ENCODE assay signal across 21 cellular contexts in the genomic region with DNA sequence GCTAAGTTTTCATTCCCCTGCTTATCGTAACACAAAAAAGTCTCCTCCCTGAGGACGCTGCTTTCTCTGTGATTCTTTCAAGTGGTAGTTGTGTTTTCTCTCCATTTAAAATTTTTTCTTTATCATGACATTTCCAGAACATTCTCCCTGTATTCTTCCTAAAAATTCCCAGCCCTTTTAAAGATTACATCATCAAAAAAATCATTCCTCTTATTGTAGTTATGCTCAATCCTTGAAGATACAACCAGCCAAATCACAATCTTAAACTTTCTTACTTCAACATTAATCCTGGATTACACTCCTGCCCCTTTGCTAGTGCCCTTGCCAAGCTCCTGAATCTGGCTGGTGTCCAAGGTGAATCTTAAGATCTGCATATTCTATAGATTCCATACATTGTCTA.
DNase-seq lines count a peak whose midpoint lies in the region; ATAC-seq, FAIRE-seq and TF ChIP-seq lines count a peak whose summit lies in the region.
"Had no signal": no experiment of that assay in that cellular context is flagged by ENCODE, and none has a peak within 500 bp of the region (broad histone marks: within the 10 kb centered on the region; RNA-seq: fewer than 3 reads in every experiment).

No MANE protein-coding gene starts in this region.

- H3K36me3 ChIP-seq in HEK293 (ENCODE audit: control insufficient read depth in 2 of 2, insufficient read depth in 1 of 2, low read length in 2 of 2), result no peaks in the 10 kb centered on the region
- H3K36me3 ChIP-seq in astrocyte (ENCODE audit: insufficient read depth, low read length), result no peaks in the 10 kb centered on the region
- H3K36me3 ChIP-seq in H1 (ENCODE audit: control insufficient read depth in 2 of 4, insufficient read depth in 4 of 4, low read length in 3 of 4), result no peaks in the 10 kb centered on the region
- H3K36me3 ChIP-seq: BE2C had no signal

- no peak overlapping the region for H4K8ac ChIP-seq in H1 (ENCODE audit: extremely low read depth, insufficient read depth, low read length)

- no peak overlapping the region for H3K27ac Mint-ChIP-seq in astrocyte (ENCODE audit: unreplicated experiment)
- H3K27ac Mint-ChIP-seq: CD4-positive, CD25-positive, alpha-beta regulatory T cell; HFFc6 had no signal

- no peaks in the 10 kb centered on the region for H3K4me1 ChIP-seq in HEK293 (ENCODE audit: control insufficient read depth, insufficient read depth, low read length)
- no peaks in the 10 kb centered on the region for H3K4me1 ChIP-seq in astrocyte (ENCODE audit: insufficient read depth, low read length)
- no peaks in the 10 kb centered on the region for H3K4me1 ChIP-seq in H1 (replicated peaks in 1 of 4; ENCODE audit: control insufficient read depth in 3 of 4, insufficient read depth in 4 of 4, low read length in 3 of 4)
- H3K4me1 ChIP-seq: BE2C had no signal

- H3K9me3 ChIP-seq in HEK293 (ENCODE audit: control insufficient read depth, insufficient read depth, low read depth, low read length) (no peaks in the 10 kb centered on the region), astrocyte (ENCODE audit: insufficient read depth, low read depth, low read length) (no peaks in the 10 kb centered on the region), H1 (ENCODE audit: insufficient read depth in 2 of 2, low read depth in 1 of 2, low read length in 1 of 2) (no peaks in the 10 kb centered on the region)
- H3K9me3 ChIP-seq: BE2C had no signal

- ATAC-seq in GM21390 (IDR thresholded peaks at IDR 0.05; ENCODE audit: unreplicated experiment), result no peak

- H3K36me3 Mint-ChIP-seq in astrocyte (ENCODE audit: low read depth, unreplicated experiment), result no peaks in the 10 kb centered on the region
- H3K36me3 Mint-ChIP-seq: CD4-positive, CD25-positive, alpha-beta regulatory T cell had no signal

- peak; percentile 50 for DNase-seq in D341Med (ENCODE audit: low spot score)
- DNase-seq in astrocyte (ENCODE audit: low read depth), result no peak
- no peak for DNase-seq in H1 (ENCODE audit: low read depth in 1 of 2, low spot score in 2 of 2)
- DNase-seq in T-helper 9 cell, result no peak
- no peak for DNase-seq in GOT3 (lab: John Stamatoyannopoulos, UW)
- DNase-seq in amniotic stem cell (lab: John Stamatoyannopoulos, UW), result no peak
- DNase-seq: BE2C; C1 segment of cervical spinal cord; CD4-positive, CD25-positive, alpha-beta regulatory T cell; CD8-positive, alpha-beta memory T cell; COR-L47; HCEC 1CT; HFFc6; KG1 had no signal

- no peak overlapping the region for H2BK5ac ChIP-seq in H1 (ENCODE audit: low read depth, low read length)

- H3K79me2 ChIP-seq in astrocyte (ENCODE audit: insufficient read depth, low read length) (no peaks in the 10 kb centered on the region), H1 (ENCODE audit: control insufficient read depth in 1 of 2, insufficient read depth in 2 of 2, low read length in 2 of 2) (no peaks in the 10 kb centered on the region)

- no peak overlapping the region for H2BK15ac ChIP-seq in H1 (ENCODE audit: low read length)

- 100% methylated on average over 2 of the region's 2 CpGs; no CpG with 5 or more reads in 1 of the 2 experiments for WGBS in H1 (ENCODE audit: extremely low coverage in 1 of 2, insufficient coverage in 1 of 2, insufficient read length in 1 of 2, insufficient replicate concordance in 2 of 2, low coverage in 1 of 2, low lambda C conversion rate in 2 of 2, missing lambda C conversion rate in 1 of 2), 2 experiments

- H4K5ac ChIP-seq in H1 (ENCODE audit: insufficient read length, low read depth, low read length), result no peak overlapping the region

- TF ChIP-seq POLR2A in H1 (IDR thresholded peaks at IDR 0.05; ENCODE audit: control extremely low read depth in 1 of 2, low read depth in 2 of 2, low read length in 2 of 2), result no peak

- H3K23me2 ChIP-seq in H1 (ENCODE audit: low read depth, low read length), result no peaks in the 10 kb centered on the region

- H3K27me3 Mint-ChIP-seq in astrocyte (ENCODE audit: low read depth, unreplicated experiment), result peaks cover 4% of the 10 kb centered on the region
- H3K27me3 Mint-ChIP-seq: CD4-positive, CD25-positive, alpha-beta regulatory T cell; CD8-positive, alpha-beta memory T cell had no signal

- CTCF ChIA-PET in HEK293 (lab: Yijun Ruan, JAX) (interaction anchor here (0.6 kb wide), 1 partner anchor 162 kb away, joined by 3 read pairs; no protein-coding TSS in a partner anchor), H1 (lab: Charles Lee; ENCODE audit: partially characterized antibody) (no interaction called here)

- H3K4me3 ChIP-seq in HEK293 (ENCODE audit: low read depth, low read length) (no peak overlapping the region), astrocyte (ENCODE audit: insufficient read depth, low read depth, low read length) (no peak overlapping the region), H1 (ENCODE audit: extremely low read depth in 1 of 4, insufficient read depth in 2 of 4, low read depth in 3 of 4, low read length in 4 of 4) (no peak overlapping the region)

- H3K79me1 ChIP-seq in H1 (ENCODE audit: low read depth, low read length), result no peaks in the 10 kb centered on the region

- H3K4ac ChIP-seq in H1 (replicated peaks; ENCODE audit: insufficient read length, low read depth, low read length), result no peak overlapping the region

- H4K20me1 ChIP-seq in astrocyte (ENCODE audit: insufficient read depth, low read length), result no peaks in the 10 kb centered on the region
- H4K20me1 ChIP-seq in H1 (replicated peaks in 1 of 2; ENCODE audit: control insufficient read depth in 1 of 2, insufficient read depth in 2 of 2, low read length in 2 of 2), result no peaks in the 10 kb centered on the region

- H3K9ac ChIP-seq in astrocyte (ENCODE audit: low read length), result no peak overlapping the region
- no peak overlapping the region for H3K9ac ChIP-seq in H1 (replicated peaks in 1 of 4; ENCODE audit: extremely low read depth in 1 of 4, low read depth in 3 of 4, low read length in 3 of 4)

- no peak for TF ChIP-seq EP300 in H1 (IDR thresholded peaks at IDR 0.05; ENCODE audit: borderline replicate concordance in 1 of 2, low read depth in 2 of 2, low read length in 2 of 2)

- no peaks in the 10 kb centered on the region for H3K9me3 Mint-ChIP-seq in astrocyte (ENCODE audit: unreplicated experiment)
- H3K9me3 Mint-ChIP-seq: CD8-positive, alpha-beta memory T cell; HFFc6 had no signal

- FAIRE-seq in astrocyte (lab: Jason Lieb, UNC) (peak; percentile 56), H1 (lab: Jason Lieb, UNC) (no peak)
- FAIRE-seq: D721Med, G401.6, GM12892, GM18507, HTR-8/SVneo had no signal

- no peak overlapping the region for H3K4me3 Mint-ChIP-seq in astrocyte (ENCODE audit: unreplicated experiment)
- H3K4me3 Mint-ChIP-seq: CD8-positive, alpha-beta memory T cell; HFFc6 had no signal

- H2BK120ac ChIP-seq in H1 (replicated peaks; ENCODE audit: low read depth, low read length), result no peak overlapping the region

- no peak overlapping the region for H2BK12ac ChIP-seq in H1 (ENCODE audit: low read depth, low read length)

- H3K4me1 Mint-ChIP-seq in astrocyte (ENCODE audit: low read depth, unreplicated experiment), result peaks cover 3% of the 10 kb centered on the region
- H3K4me1 Mint-ChIP-seq: CD4-positive, CD25-positive, alpha-beta regulatory T cell had no signal

- H2AFZ ChIP-seq in astrocyte (ENCODE audit: low read depth, low read length), result no peak overlapping the region
- H2AFZ ChIP-seq in H1 (ENCODE audit: low read length), result peak overlapping the region; percentile 25; the same call in 1 of the 2 replicates

- H3K27me3 ChIP-seq in astrocyte (ENCODE audit: insufficient read depth, low read length), result no peaks in the 10 kb centered on the region
- no peaks in the 10 kb centered on the region for H3K27me3 ChIP-seq in H1 (replicated peaks in 1 of 4; ENCODE audit: control insufficient read depth in 3 of 4, extremely low read depth in 1 of 4, insufficient read depth in 3 of 4, low read length in 3 of 4)
- H3K27me3 ChIP-seq: BE2C had no signal

- no peak for TF ChIP-seq RAD21 in H1 (IDR thresholded peaks at IDR 0.05 in 1 of 2, conservative IDR thresholded peaks at IDR 0.05 in 1 of 2; ENCODE audit: low read depth in 2 of 2, low read length in 2 of 2)

- no peak overlapping the region for H3K56ac ChIP-seq in H1 (replicated peaks; ENCODE audit: insufficient read length, low read depth, low read length)

- H4K91ac ChIP-seq in H1 (replicated peaks; ENCODE audit: insufficient read length, low read length), result no peak overlapping the region

- H2BK20ac ChIP-seq in H1 (ENCODE audit: low read length), result no peak overlapping the region

- H3K14ac ChIP-seq in H1 (ENCODE audit: insufficient read length), result no peak overlapping the region

- TF ChIP-seq CTCF in HEK293 (tag by site-specific recombination; IDR thresholded peaks at IDR 0.05) (no peak), astrocyte (IDR thresholded peaks at IDR 0.05; ENCODE audit: insufficient read depth, low read depth, low read length) (no peak), H1 (IDR thresholded peaks at IDR 0.05; ENCODE audit: control extremely low read depth in 1 of 3, insufficient read depth in 1 of 3, low read depth in 1 of 3, low read length in 3 of 3) (no peak)

- no peak overlapping the region for H3K18ac ChIP-seq in H1 (ENCODE audit: extremely low read depth, low read length)

- H2AK5ac ChIP-seq in H1 (ENCODE audit: low read depth, low read length), result no peak overlapping the region

- H3K4me2 ChIP-seq in astrocyte (ENCODE audit: low read length) (no peak overlapping the region), H1 (ENCODE audit: insufficient read depth in 1 of 2, low read depth in 2 of 2, low read length in 2 of 2) (no peak overlapping the region)

- no peak overlapping the region for H3K27ac ChIP-seq in HEK293 (ENCODE audit: extremely low read depth, low read depth, low read length)
- no peak overlapping the region for H3K27ac ChIP-seq in astrocyte (ENCODE audit: low read depth, low read length)
- no peak overlapping the region for H3K27ac ChIP-seq in H1 (ENCODE audit: low read depth, low read length)

- POLR2A ChIA-PET in HEK293 (lab: Yijun Ruan, JAX) (no interaction called here), H1 (lab: Charles Lee; ENCODE audit: partially characterized antibody) (interaction anchor here (0.6 kb wide), 1 partner anchor 71 kb away, joined by 3 read pairs; no protein-coding TSS in a partner anchor)

- no peak overlapping the region for H3K23ac ChIP-seq in H1 (ENCODE audit: insufficient read length)

TF ChIP-seq in H1, 55 proteins besides CTCF, POLR2A, EP300 and RAD21:
- TF ChIP-seq YY1 (IDR thresholded peaks at IDR 0.05; ENCODE audit: low read depth, low read length) (no peak), TBP (IDR thresholded peaks at IDR 0.05; ENCODE audit: low read depth, low read length) (no peak), BCL11A (IDR thresholded peaks at IDR 0.05; ENCODE audit: low read depth in 2 of 2, low read length in 2 of 2) (no peak), CHD1 (IDR thresholded peaks at IDR 0.05; ENCODE audit: low read depth, low read length) (no peak), TCF12 (IDR thresholded peaks at IDR 0.05; ENCODE audit: low read depth, low read length) (no peak)
